20 cellular contexts compared by ENCODE assay signal in the genomic region with DNA sequence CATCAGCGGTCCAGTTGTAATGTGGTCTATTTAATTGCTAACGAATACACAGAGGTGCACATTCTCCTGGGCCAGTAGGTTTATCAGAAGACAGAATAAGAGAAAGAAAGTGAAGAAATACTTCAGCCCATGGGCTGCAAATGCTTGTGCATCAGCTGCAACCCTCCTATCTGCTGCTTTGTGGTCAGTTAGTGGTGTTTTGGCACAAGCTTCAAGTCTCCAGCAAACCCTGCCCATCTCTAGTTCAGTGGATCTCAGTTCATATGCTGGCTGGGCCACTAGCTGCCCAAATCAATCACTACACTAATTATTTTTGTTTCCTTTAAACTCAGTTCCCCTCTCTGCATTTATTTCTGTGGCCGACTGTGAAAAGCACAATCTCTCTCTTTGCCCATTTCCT.
DNase-seq lines count a peak whose midpoint lies in the region; TF ChIP-seq lines count a peak whose summit lies in the region.
"Had no signal": no experiment of that assay in that cellular context is flagged by ENCODE, and none has a peak within 500 bp of the region (broad histone marks: within the 10 kb centered on the region; RNA-seq: fewer than 3 reads in every experiment).

No MANE protein-coding gene starts in this region.

- no peaks in the 10 kb centered on the region for H3K9me3 ChIP-seq in ovary

- 47 to 72% (median 53%) methylated on average over 3 of the region's 3 CpGs for WGBS in ovary, 3 donors

- no peak for TF ChIP-seq POLR2A in ovary (IDR thresholded peaks at IDR 0.05)

- intact Hi-C loops in ovary (cut with DNase I): no loop called here

- TF ChIP-seq EP300 in ovary (IDR thresholded peaks at IDR 0.05): no peak

- no peaks in the 10 kb centered on the region for H3K4me1 ChIP-seq in ovary (ENCODE audit: insufficient read depth)

- H3K27me3 ChIP-seq in brain microvascular endothelial cell (replicated peaks) (no peaks in the 10 kb centered on the region), ovary (no peaks in the 10 kb centered on the region)

- H3K4me3 ChIP-seq in brain microvascular endothelial cell (ENCODE audit: low read depth, low read length): no peak overlapping the region
- H3K4me3 ChIP-seq in ovary: no peak overlapping the region
- H3K4me3 ChIP-seq in coronary artery: no peak overlapping the region

- no peak overlapping the region for H3K27ac ChIP-seq in brain microvascular endothelial cell
- no peak overlapping the region for H3K27ac ChIP-seq in ovary
- no peak overlapping the region for H3K27ac ChIP-seq in coronary artery
- H3K27ac ChIP-seq: C4-2B, HL-60 had no signal

- TF ChIP-seq CTCF in brain microvascular endothelial cell (IDR thresholded peaks at IDR 0.05; ENCODE audit: low read depth, low read length, missing control alignments): no peak
- no peak for TF ChIP-seq CTCF in ovary (IDR thresholded peaks at IDR 0.05)
- no peak for TF ChIP-seq CTCF in coronary artery (IDR thresholded peaks at IDR 0.05)

- peak; percentile 82 for DNase-seq in LHCN-M2 (ENCODE audit: low read depth)
- peak; percentile 20 for DNase-seq in brain microvascular endothelial cell
- DNase-seq in iris pigment epithelial cell (ENCODE audit: low read depth): peak; percentile 40
- DNase-seq in middle frontal gyrus (ENCODE audit: extremely low spot score, low spot score): no peak
- no peak for DNase-seq in ovary
- no peak for DNase-seq in coronary artery (ENCODE audit: low spot score)
- no peak for DNase-seq in stimulated activated CD4-positive, alpha-beta T cell treated with anti-CD3 and anti-CD28 coated beads, Interleukin-4, amount 100 ng/mL, for 1 hour
- DNase-seq: AML-193; DND-41; H9; Kasumi-1; MM.1S; NCI-H1092; NCI-H2081 treated with DMSO at 0.1 percent for 48 hours; NCI-H510A; NCI-H748 treated with DMSO at 0.1 percent for 48 hours; NK-92 treated with Interleukin-12 subunit alpha and Interleukin-12 subunit beta, amount 100 ng/mL, for 24 hours; Right ventricle myocardium superior had no signal

- in situ Hi-C loops in brain microvascular endothelial cell (cut with HindIII; ENCODE audit: low pct_ligation_motif_present, low sequenced_read_pairs): no loop called here

- no peaks in the 10 kb centered on the region for H3K36me3 ChIP-seq in brain microvascular endothelial cell (replicated peaks)
- H3K36me3 ChIP-seq in ovary: no peaks in the 10 kb centered on the region

Comparison
In these comparisons a context has a peak if more than half of its experiments do, and no peak if none do; other contexts are left out.
1. DNase-seq: peak in LHCN-M2 (single experiment), brain microvascular endothelial cell (single experiment) and iris pigment epithelial cell (single experiment); none in middle frontal gyrus (single experiment), ovary (0 of 5), coronary artery (single experiment) and stimulated activated CD4-positive, alpha-beta T cell treated with anti-CD3 and anti-CD28 coated beads, Interleukin-4, amount 100 ng/mL, for 1 hour (single experiment).